9 cellular contexts compared by ENCODE assay signal in the genomic region with DNA sequence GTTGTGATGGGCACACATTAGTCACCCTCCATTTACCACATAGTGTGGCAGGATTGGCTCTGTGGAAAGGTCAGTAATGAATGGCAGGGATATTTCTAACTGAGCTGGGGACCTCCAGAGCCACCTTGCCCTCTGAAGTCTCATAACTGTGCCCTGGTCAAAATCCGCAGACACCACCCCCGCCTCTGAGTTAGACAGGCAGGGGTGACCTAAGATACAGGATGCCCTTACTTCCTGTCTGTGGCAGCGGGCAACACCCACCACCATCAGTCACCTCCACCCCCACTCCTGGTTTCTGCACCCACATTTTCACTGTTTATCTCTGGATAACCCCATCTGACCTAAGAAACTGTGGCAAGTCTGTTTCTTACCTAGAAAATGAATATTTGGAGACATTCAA. TPM values are rescaled to one million over a fixed set of nuclear protein-coding genes. Genes with fewer than 3 reads are reported as not detected.
DNase-seq lines count a peak whose midpoint lies in the region; ATAC-seq and TF ChIP-seq lines count a peak whose summit lies in the region.
"Had no signal": no experiment of that assay in that cellular context is flagged by ENCODE, and none has a peak within 500 bp of the region (broad histone marks: within the 10 kb centered on the region; RNA-seq: fewer than 3 reads in every experiment).

No MANE protein-coding gene starts in this region.

- no peaks in the 10 kb centered on the region for H3K9me3 Mint-ChIP-seq in CD8-positive, alpha-beta memory T cell
- H3K9me3 Mint-ChIP-seq in memory B cell, result no peaks in the 10 kb centered on the region

- H3K4me1 ChIP-seq in CD8-positive, alpha-beta memory T cell (ENCODE audit: insufficient read depth, low read length), result peaks cover 18% of the 10 kb centered on the region
- H3K4me1 ChIP-seq in gastrocnemius medialis, result no peaks in the 10 kb centered on the region

- POLR2A ChIA-PET in CD8-positive, alpha-beta memory T cell (lab: Charles Lee), result interaction anchor here (1.1 kb wide), 1 partner anchor 13 kb away, joined by 4 read pairs; no protein-coding TSS in a partner anchor

- peak overlapping the region in 7 of 8 donors; percentile 43 to 95 (median 78) for H3K27ac Mint-ChIP-seq in CD8-positive, alpha-beta memory T cell
- peak overlapping the region; percentile 36 for H3K27ac Mint-ChIP-seq in memory B cell

- H3K4me3 Mint-ChIP-seq in CD8-positive, alpha-beta memory T cell, result peak overlapping the region in 3 of 7 donors; percentile 32 to 55 (median 46)
- H3K4me3 Mint-ChIP-seq in memory B cell, result no peak overlapping the region

- in situ Hi-C loops in gastrocnemius medialis (cut with MboI; ENCODE audit: low sequenced_read_pairs in 4 of 4), result no loop called here

- H3K9me3 ChIP-seq in CD8-positive, alpha-beta memory T cell (ENCODE audit: low read length), result no peaks in the 10 kb centered on the region
- no peaks in the 10 kb centered on the region for H3K9me3 ChIP-seq in gastrocnemius medialis

- peak in 4 of 5 donors; percentile 39 to 70 (median 54) for DNase-seq in CD8-positive, alpha-beta memory T cell
- DNase-seq in activated CD4-positive, alpha-beta T cell treated with anti-CD3 and anti-CD28 coated beads for 24 hours (ENCODE audit: low read depth in 2 of 2), result peak; percentile 41 to 48
- DNase-seq in memory B cell (ENCODE audit: low spot score in 2 of 2) (no peak), gastrocnemius medialis (no peak), H7 (no peak), cerebellum (ENCODE audit: low spot score) (no peak), retina (no peak)

- H3K4me1 Mint-ChIP-seq in CD8-positive, alpha-beta memory T cell, result peaks cover 21 to 34% (median 32%) of the 10 kb centered on the region in 3 donors
- peaks cover 46% of the 10 kb centered on the region for H3K4me1 Mint-ChIP-seq in memory B cell

- peaks cover 2 to 8% of the 10 kb centered on the region in 2 donors for H3K27me3 Mint-ChIP-seq in CD8-positive, alpha-beta memory T cell
- no peaks in the 10 kb centered on the region for H3K27me3 Mint-ChIP-seq in memory B cell

- H3K27me3 ChIP-seq in CD8-positive, alpha-beta memory T cell (ENCODE audit: insufficient read depth, low read length, poor library complexity, severe bottlenecking), result no peaks in the 10 kb centered on the region
- H3K27me3 ChIP-seq in gastrocnemius medialis (no peaks in the 10 kb centered on the region), H7 (ENCODE audit: control insufficient read depth, insufficient read depth, low read length) (no peaks in the 10 kb centered on the region)

- no peaks in the 10 kb centered on the region for H3K36me3 Mint-ChIP-seq in CD8-positive, alpha-beta memory T cell
- H3K36me3 Mint-ChIP-seq in memory B cell, result no peaks in the 10 kb centered on the region

- no peaks in the 10 kb centered on the region for H3K36me3 ChIP-seq in CD8-positive, alpha-beta memory T cell (ENCODE audit: insufficient read depth, low read length)
- H3K36me3 ChIP-seq in gastrocnemius medialis (no peaks in the 10 kb centered on the region), H7 (replicated peaks; ENCODE audit: control insufficient read depth, insufficient read depth, low read length) (no peaks in the 10 kb centered on the region)

- TF ChIP-seq POLR2A in gastrocnemius medialis (IDR thresholded peaks at IDR 0.05), result no peak

- no peak for TF ChIP-seq CTCF in gastrocnemius medialis (IDR thresholded peaks at IDR 0.05 in 4 of 5, conservative IDR thresholded peaks at IDR 0.05 in 1 of 5)

- ATAC-seq in HG02763 (IDR thresholded peaks at IDR 0.05; ENCODE audit: unreplicated experiment), result peak; percentile 60
- peak; percentile 62 for ATAC-seq in memory B cell (ENCODE audit: low read depth)
- ATAC-seq in gastrocnemius medialis, result no peak

- intact Hi-C loops in gastrocnemius medialis (cut with DNase I; ENCODE audit: low total_unique reads), result no loop called here

- CTCF ChIA-PET in CD8-positive, alpha-beta memory T cell (lab: Charles Lee), result interaction anchor here (0.6 kb wide), 1 partner anchor 209 kb away, joined by 3 read pairs; no protein-coding TSS in a partner anchor

- no peak overlapping the region for H3K4me3 ChIP-seq in CD8-positive, alpha-beta memory T cell (ENCODE audit: low read length)
- H3K4me3 ChIP-seq in gastrocnemius medialis, result no peak overlapping the region
- no peak overlapping the region for H3K4me3 ChIP-seq in H7 (ENCODE audit: insufficient read depth, low read depth, low read length)

- no peak overlapping the region for H3K27ac ChIP-seq in CD8-positive, alpha-beta memory T cell (ENCODE audit: low read depth, low read length)
- H3K27ac ChIP-seq in gastrocnemius medialis, result no peak overlapping the region

RNA-seq across cellular contexts. Expression of gene RGS16, which starts 25.5 kb away (rescaled TPM):
- 10 to 100 TPM; 58.9 to 59.9 TPM for total RNA-seq in CD8-positive, alpha-beta memory T cell
- 0.21 TPM for polyA plus RNA-seq in CD8-positive, alpha-beta memory T cell
- total RNA-seq in gastrocnemius medialis, result under 1 TPM in 3 of 4 donors, not detected in 1; 0.41 to 0.98 (median 0.52) TPM
- total RNA-seq in H7 (2014; rRNA removed; shearing (Covaris generic)), result 22.0 and 29.1 TPM in 2 replicates
- 6.6 TPM for total RNA-seq in cerebellum

RNA-seq across cellular contexts. Expression of gene RNASEL, which starts 40.6 kb away (rescaled TPM):
- total RNA-seq in CD8-positive, alpha-beta memory T cell, result 1 to 10 TPM; 5.3 to 5.6 TPM
- polyA plus RNA-seq in CD8-positive, alpha-beta memory T cell, result 8.7 TPM
- total RNA-seq in gastrocnemius medialis, result 1 to 10 TPM in 3 of 4 donors, under 1 TPM in 1; 0.51 to 4.4 (median 2.4) TPM
- 0.85 and 1.2 TPM in 2 replicates for total RNA-seq in H7 (2014; rRNA removed; shearing (Covaris generic))
- total RNA-seq in cerebellum, result 4.5 TPM

RNA-seq across cellular contexts. Expression of gene RGS8, which starts 54.7 kb away (rescaled TPM):
- total RNA-seq in CD8-positive, alpha-beta memory T cell, result not detected
- not detected for polyA plus RNA-seq in CD8-positive, alpha-beta memory T cell
- total RNA-seq in gastrocnemius medialis (not detected), cerebellum (75.3 TPM)
- total RNA-seq in H7 (2014; rRNA removed; shearing (Covaris generic)), result 2.3 and 14.2 TPM in 2 replicates
- total RNA-seq: NCI-H460 had no signal

Comparison
In these comparisons a context has a peak if more than half of its experiments do, and no peak if none do; other contexts are left out.
1. DNase-seq: peak in CD8-positive, alpha-beta memory T cell (4 of 5) and activated CD4-positive, alpha-beta T cell treated with anti-CD3 and anti-CD28 coated beads for 24 hours (2 of 2); none in memory B cell (0 of 2), gastrocnemius medialis (0 of 2), H7 (single experiment), cerebellum (single experiment) and retina (single experiment).
2. ATAC-seq: peak in HG02763 (single experiment) and memory B cell (single experiment); none in gastrocnemius medialis (0 of 2).